In the genomic region with DNA sequence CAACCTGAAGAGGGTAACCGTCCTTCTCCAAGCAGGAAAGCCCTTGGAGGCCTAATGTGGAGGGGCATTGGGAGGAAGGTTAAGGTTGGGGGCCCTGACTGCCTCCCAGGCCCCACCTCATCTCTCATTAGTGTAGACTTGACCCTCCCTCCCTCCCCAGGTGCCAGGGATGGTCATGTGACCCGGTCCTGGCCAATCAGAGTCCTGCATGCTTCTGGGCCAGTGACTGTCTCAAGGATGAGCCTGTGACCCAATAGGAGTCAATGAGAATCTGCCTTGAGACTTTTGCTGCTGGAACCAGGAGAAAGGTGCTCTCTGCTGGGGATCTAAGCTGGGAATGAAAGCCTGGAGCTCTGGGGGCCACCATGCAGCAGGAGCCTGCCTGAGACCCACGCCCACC, we compare ENCODE assay signal across 11 cellular contexts.
DNase-seq lines count a peak whose midpoint lies in the region; ATAC-seq, FAIRE-seq and TF ChIP-seq lines count a peak whose summit lies in the region.
"Had no signal": no experiment of that assay in that cellular context is flagged by ENCODE, and none has a peak within 500 bp of the region (broad histone marks: within the 10 kb centered on the region; RNA-seq: fewer than 3 reads in every experiment).

No MANE protein-coding gene starts in this region.

- FAIRE-seq in GM12878 (lab: Jason Lieb, UNC) = no peak
- FAIRE-seq: G401.6 had no signal

- H3K4me1 Mint-ChIP-seq in mesothelial cell of epicardium = peaks cover 43% of the 10 kb centered on the region

- ATAC-seq in GM12878 (no peak), HG03432 (IDR thresholded peaks at IDR 0.05; ENCODE audit: unreplicated experiment) (no peak)

- H3K9me3 ChIP-seq in GM23248 (ENCODE audit: low read depth) (no peaks in the 10 kb centered on the region), GM12878 (replicated peaks; ENCODE audit: control insufficient read depth, insufficient read depth, low read length) (no peaks in the 10 kb centered on the region), A673 (ENCODE audit: low read depth, low read length, poor library complexity, severe bottlenecking) (no peaks in the 10 kb centered on the region), prostate gland (no peaks in the 10 kb centered on the region)

- H3K36me3 ChIP-seq in GM23248 (ENCODE audit: low read depth) = no peaks in the 10 kb centered on the region
- peaks cover 2 to 18% of the 10 kb centered on the region in 2 experiments for H3K36me3 ChIP-seq in GM12878 (ENCODE audit: control insufficient read depth in 2 of 2, insufficient read depth in 2 of 2, low read length in 1 of 2)
- peaks cover 9% of the 10 kb centered on the region for H3K36me3 ChIP-seq in A673 (ENCODE audit: insufficient read depth, low read length, poor library complexity, severe bottlenecking)
- H3K36me3 ChIP-seq in prostate gland = no peaks in the 10 kb centered on the region

- in situ Hi-C loops in GM23248 (cut with MboI) = no loop called here
- in situ Hi-C loops in GM12878 (cut with MboI) = no loop called here

- 60 to 65% methylated on average over 3 of the region's 3 CpGs for WGBS in GM23248 (ENCODE audit: low coverage in 1 of 2, low lambda C conversion rate in 2 of 2, missing lambda C conversion rate in 2 of 2), 2 experiments
- whole genome bisulfite sequencing in GM12878 (ENCODE audit: insufficient coverage, insufficient replicate concordance, low lambda C conversion rate, missing lambda C conversion rate) = 64% methylated on average over 3 of the region's 3 CpGs
- 74% methylated on average over 3 of the region's 3 CpGs for WGBS in prostate gland

- H3K9me3 Mint-ChIP-seq in mesothelial cell of epicardium = no peaks in the 10 kb centered on the region
- H3K9me3 Mint-ChIP-seq: IgD-negative memory B cell had no signal

- H3K36me3 Mint-ChIP-seq in mesothelial cell of epicardium = peaks cover 4% of the 10 kb centered on the region
- H3K36me3 Mint-ChIP-seq: IgD-negative memory B cell had no signal

- no peak overlapping the region for H3K4me3 Mint-ChIP-seq in mesothelial cell of epicardium

- TF ChIP-seq EP300 in GM12878 (IDR thresholded peaks at IDR 0.05; ENCODE audit: borderline replicate concordance in 1 of 2, control insufficient read depth in 1 of 2, low read depth in 2 of 2, low read length in 2 of 2) = no peak

- TF ChIP-seq POLR2A in GM12878 (IDR thresholded peaks at IDR 0.05; ENCODE audit: low read depth, low read length) (no peak), prostate gland (IDR thresholded peaks at IDR 0.05) (no peak)

- H3F3A ChIP-seq in GM23248 (ENCODE audit: insufficient read depth) = peaks cover 21% of the 10 kb centered on the region

- no peak for TF ChIP-seq RAD21 in GM12878 (IDR thresholded peaks at IDR 0.05; ENCODE audit: insufficient read depth, low read depth, low read length)

- H3K9ac ChIP-seq in GM23248 (peak overlapping the region; percentile 81), GM12878 (ENCODE audit: control insufficient read depth, insufficient read depth, low read length) (no peak overlapping the region)

- peak; percentile 40 for DNase-seq in ELR (ENCODE audit: low read depth)
- peak; percentile 63 for DNase-seq in GM23248
- DNase-seq in GM12878 (ENCODE audit: low read depth, low spot score) = no peak
- no peak for DNase-seq in mesothelial cell of epicardium (ENCODE audit: low spot score in 2 of 2, unreplicated experiment in 2 of 2)
- no peak for DNase-seq in A673 (ENCODE audit: low spot score)
- DNase-seq in prostate gland (ENCODE audit: low spot score) = no peak
- DNase-seq: activated CD8-positive, alpha-beta memory T cell treated with anti-CD3 and anti-CD28 coated beads, Interleukin-2, amount 50 U/mL, for 4 hours; NCI-H2171 treated with DMSO at 0.1 percent for 48 hours had no signal

- peak overlapping the region; percentile 98 for H3K27ac ChIP-seq in GM23248
- H3K27ac ChIP-seq in GM12878 (ENCODE audit: control insufficient read depth, insufficient read depth) = no peak overlapping the region
- H3K27ac ChIP-seq in A673 (ENCODE audit: low read depth, low read length, poor library complexity, severe bottlenecking) = no peak overlapping the region
- peak overlapping the region in 1 of 2 donors; percentile 66 for H3K27ac ChIP-seq in prostate gland

- H4K20me1 ChIP-seq in GM23248 (ENCODE audit: insufficient read depth) = peaks cover 4% of the 10 kb centered on the region; the same call in 1 of the 2 replicates
- no peaks in the 10 kb centered on the region for H4K20me1 ChIP-seq in GM12878 (ENCODE audit: control insufficient read depth, insufficient read depth)

- H3K4me1 ChIP-seq in GM23248 (ENCODE audit: insufficient read depth) (peaks cover 35% of the 10 kb centered on the region), GM12878 (ENCODE audit: control insufficient read depth, insufficient read depth, low read length) (peaks cover 63% of the 10 kb centered on the region), A673 (ENCODE audit: insufficient read depth, low read length, poor library complexity, severe bottlenecking) (peaks cover 49% of the 10 kb centered on the region), prostate gland (replicated peaks) (peaks cover 28% of the 10 kb centered on the region)

- H3K4me3 ChIP-seq in GM23248 (no peak overlapping the region), GM12878 (no peak overlapping the region), A673 (ENCODE audit: low read depth, low read length, poor library complexity, severe bottlenecking) (no peak overlapping the region), prostate gland (no peak overlapping the region)

- SMC1A ChIA-PET in GM12878 (lab: Charles Lee; ENCODE audit: uncharacterized antibody, unreplicated experiment) = interaction anchor here (1.6 kb wide), 1 partner anchor 69 kb away, joined by 5 read pairs; no protein-coding TSS in a partner anchor

- H3K79me2 ChIP-seq in GM23248 (ENCODE audit: insufficient read depth) (peaks cover 85% of the 10 kb centered on the region), GM12878 (ENCODE audit: control insufficient read depth, insufficient read depth, low read length) (peaks cover 70% of the 10 kb centered on the region)

- peak overlapping the region; percentile 84 for H3K27ac Mint-ChIP-seq in mesothelial cell of epicardium
- H3K27ac Mint-ChIP-seq: IgD-negative memory B cell had no signal

- H3K27me3 Mint-ChIP-seq in mesothelial cell of epicardium (ENCODE audit: low read depth) = no peaks in the 10 kb centered on the region
- H3K27me3 Mint-ChIP-seq: IgD-negative memory B cell had no signal

- H3K4me2 ChIP-seq in GM23248 (ENCODE audit: unreplicated experiment) (peak overlapping the region; percentile 59), GM12878 (ENCODE audit: control insufficient read depth, insufficient read depth) (no peak overlapping the region)

- no peak for TF ChIP-seq CTCF in GM12878 (IDR thresholded peaks at IDR 0.05 in 2 of 3, conservative IDR thresholded peaks at IDR 0.05 in 1 of 3; ENCODE audit: control insufficient read depth in 2 of 3, extremely low read depth in 1 of 3, insufficient read depth in 1 of 3, low read depth in 3 of 3, low read length in 3 of 3)
- no peak for TF ChIP-seq CTCF in mesothelial cell of epicardium (IDR thresholded peaks at IDR 0.05; ENCODE audit: unreplicated experiment)
- no peak for TF ChIP-seq CTCF in A673 (conservative IDR thresholded peaks at IDR 0.05; ENCODE audit: low read depth, low read length)
- TF ChIP-seq CTCF in prostate gland (IDR thresholded peaks at IDR 0.05) = no peak

- POLR2A ChIA-PET in GM12878 (lab: Charles Lee) (interaction anchor here (1.5 kb wide), 1 partner anchor 30 kb away, joined by 4 read pairs; no protein-coding TSS in a partner anchor), A673 (lab: Charles Lee; ENCODE audit: low non-redundant PET) (no interaction called here)

- CTCF ChIA-PET in GM12878 (lab: Yijun Ruan, JAX) (interaction anchor here (0.5 kb wide), 1 partner anchor 401 kb away, joined by 3 read pairs; no protein-coding TSS in a partner anchor), A673 (lab: Charles Lee) (no interaction called here)

- H3K27me3 ChIP-seq in GM23248 (replicated peaks; ENCODE audit: insufficient read depth) = no peaks in the 10 kb centered on the region
- H3K27me3 ChIP-seq in GM12878 (replicated peaks in 1 of 2; ENCODE audit: control insufficient read depth in 2 of 2, insufficient read depth in 2 of 2, low read length in 1 of 2) = no peaks in the 10 kb centered on the region
- H3K27me3 ChIP-seq in A673 (replicated peaks; ENCODE audit: insufficient read depth, low read depth, low read length, poor library complexity) = no peaks in the 10 kb centered on the region
- no peaks in the 10 kb centered on the region for H3K27me3 ChIP-seq in prostate gland (replicated peaks; ENCODE audit: insufficient read depth)

- H2AFZ ChIP-seq in GM23248 = no peak overlapping the region
- H2AFZ ChIP-seq in GM12878 (ENCODE audit: control insufficient read depth, low read depth, low read length) = no peak overlapping the region

- H3K9me2 ChIP-seq in GM23248 (ENCODE audit: insufficient read depth) = no peaks in the 10 kb centered on the region

- RAD21 ChIA-PET in GM12878 (lab: Charles Lee; ENCODE audit: unreplicated experiment) = interaction anchor here (0.6 to 1.6 kb wide), 2 partner anchors 43 to 274 kb away, joined by 3 to 5 read pairs; no protein-coding TSS in a partner anchor

- no TSS peak for BruUV-seq in GM12878 (replicated peaks; lab: Mats Ljungman, UMichigan)
- no TSS peak for BruUV-seq in A673 (replicated peaks; lab: Mats Ljungman, UMichigan)

- intact Hi-C loops in GM12878 (cut with micrococcal nuclease; ENCODE audit: unreplicated experiment) (no loop called here), A673 (cut with micrococcal nuclease; ENCODE audit: unreplicated experiment) (no loop called here), prostate gland (cut with DNase I) (loop anchor here (5.0 kb wide), 1 partner anchor 39 kb away; no protein-coding TSS in a partner anchor)

TF ChIP-seq in GM12878, 131 proteins besides CTCF, POLR2A, EP300 and RAD21 (continues in another document):
- no peak for TF ChIP-seq HDGF (IDR thresholded peaks at IDR 0.05)
- TF ChIP-seq, protein P1, sequence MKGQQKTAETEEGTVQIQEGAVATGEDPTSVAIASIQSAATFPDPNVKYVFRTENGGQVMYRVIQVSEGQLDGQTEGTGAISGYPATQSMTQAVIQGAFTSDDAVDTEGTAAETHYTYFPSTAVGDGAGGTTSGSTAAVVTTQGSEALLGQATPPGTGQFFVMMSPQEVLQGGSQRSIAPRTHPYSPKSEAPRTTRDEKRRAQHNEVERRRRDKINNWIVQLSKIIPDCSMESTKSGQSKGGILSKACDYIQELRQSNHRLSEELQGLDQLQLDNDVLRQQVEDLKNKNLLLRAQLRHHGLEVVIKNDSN (IDR thresholded peaks at IDR 0.05; ENCODE audit: borderline replicate concordance, extremely low read length, insufficient read depth, low read depth, low read length) = peak; percentile 69
- peak; percentile 54; the same call in 1 of the 2 replicates for TF ChIP-seq RAD51 (IDR thresholded peaks at IDR 0.05)
- no peak for TF ChIP-seq CREB1 (IDR thresholded peaks at IDR 0.05; ENCODE audit: low read depth)

Comparison
In these comparisons a context has a peak if more than half of its experiments do, and no peak if none do; other contexts are left out.
1. DNase-seq: peak in ELR (single experiment) and GM23248 (single experiment); none in GM12878 (single experiment), mesothelial cell of epicardium (0 of 2), A673 (single experiment) and prostate gland (single experiment).